Comparison of ENCODE assay signal across 1 cellular context in the genomic region with DNA sequence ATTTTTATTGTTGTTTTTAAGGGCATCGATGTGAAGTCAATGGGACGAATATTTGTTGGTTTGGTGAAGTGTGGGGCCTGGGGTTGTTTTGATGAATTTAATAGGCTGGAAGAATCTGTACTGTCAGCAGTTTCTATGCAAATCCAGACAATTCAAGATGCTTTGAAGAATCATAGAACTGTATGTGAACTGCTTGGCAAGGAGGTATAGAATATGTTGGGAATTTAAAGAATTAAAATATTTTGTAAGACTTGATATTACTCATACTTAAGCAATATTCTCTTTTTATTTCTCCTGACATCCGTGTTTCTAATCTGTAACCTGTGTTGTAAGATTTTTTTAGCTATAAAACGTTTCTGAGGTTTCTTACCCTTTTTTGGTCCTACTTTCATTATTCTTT.
A peak's percentile ranks its signal among the peaks of the same experiment; 100 is the strongest.
TF ChIP-seq lines count a peak whose summit lies in the region.

No MANE protein-coding gene starts in this region.

TF ChIP-seq in K562, 482 proteins besides CTCF, POLR2A, EP300 and RAD21 (continued from another document):
- TF ChIP-seq CGGBP1 (CRISPR knock-in tag; IDR thresholded peaks at IDR 0.05) (no peak), MAFG (tag; conservative IDR thresholded peaks at IDR 0.05) (peak; percentile 43), SUPT5H (IDR thresholded peaks at IDR 0.05) (no peak), MAFF (IDR thresholded peaks at IDR 0.05; ENCODE audit: low read length) (peak; percentile 59), SETDB1 (IDR thresholded peaks at IDR 0.05; ENCODE audit: low read length) (no peak), ZSCAN32 (CRISPR knock-in tag; IDR thresholded peaks at IDR 0.05) (no peak), ZNF316 (IDR thresholded peaks at IDR 0.05) (peak; percentile 64), SP2 (IDR thresholded peaks at IDR 0.05; ENCODE audit: extremely low read depth, low read depth, low read length, poor library complexity, severe bottlenecking) (no peak), TRIM28 (IDR thresholded peaks at IDR 0.05) (no peak), MLLT1 (IDR thresholded peaks at IDR 0.05) (no peak), ZZZ3 (IDR thresholded peaks at IDR 0.05) (no peak), C11orf30 (IDR thresholded peaks at IDR 0.05; ENCODE audit: low read depth) (peak; percentile 47; the same call in 1 of the 2 replicates), ESRRA (IDR thresholded peaks at IDR 0.05; ENCODE audit: borderline replicate concordance, low read depth) (no peak), NFATC3 (IDR thresholded peaks at IDR 0.05) (no peak), GABPB1 (CRISPR knock-in tag; IDR thresholded peaks at IDR 0.05) (no peak), SMAD2 (IDR thresholded peaks at IDR 0.05; ENCODE audit: low read depth, low read length) (no peak)
